In the genomic region with DNA sequence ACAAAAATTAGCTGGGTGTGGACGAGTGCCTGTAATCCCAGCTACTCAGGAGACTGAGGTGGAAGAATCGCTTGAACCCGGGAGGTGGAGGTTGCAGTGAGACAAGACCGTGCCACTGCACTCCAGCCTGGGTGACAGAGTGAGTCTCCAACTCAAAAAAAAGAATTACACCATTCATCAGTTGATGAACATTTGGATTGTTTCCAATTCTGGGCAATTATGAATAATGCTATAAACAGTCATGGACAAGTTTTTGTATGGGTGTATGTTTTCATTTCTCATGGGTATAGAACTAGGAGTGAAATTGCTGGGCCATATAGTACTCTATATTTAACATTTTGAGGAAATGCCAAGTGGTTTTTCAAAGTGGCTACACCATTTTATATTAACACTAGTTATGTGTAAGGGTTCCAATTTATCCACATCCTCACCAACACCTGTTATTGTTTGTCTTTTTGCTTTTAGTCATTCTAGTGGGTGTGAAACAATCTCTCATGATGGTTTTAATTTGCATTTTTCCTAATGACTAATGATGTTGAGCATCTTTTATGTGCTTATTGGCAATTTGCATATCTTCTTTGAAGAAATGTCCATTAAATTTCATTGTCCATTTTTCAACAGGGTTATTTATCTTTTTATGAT, we compare ENCODE assay signal across 1 cellular context.
TF ChIP-seq lines count a peak whose summit lies in the region.

No MANE protein-coding gene starts in this region.

TF ChIP-seq in A549, 52 proteins besides CTCF, POLR2A, EP300 and RAD21 (continued from another document):
- no peak for TF ChIP-seq USF2 (IDR thresholded peaks at IDR 0.05)
- no peak for TF ChIP-seq NPAS2 (CRISPR knock-in tag; IDR thresholded peaks at IDR 0.05; ENCODE audit: borderline replicate concordance)
- TF ChIP-seq SMC3 (IDR thresholded peaks at IDR 0.05) = no peak
- TF ChIP-seq FOXS1 (CRISPR knock-in tag; IDR thresholded peaks at IDR 0.05) = no peak
- TF ChIP-seq HOXB13 (CRISPR knock-in tag; IDR thresholded peaks at IDR 0.05; ENCODE audit: low read depth) = no peak
- TF ChIP-seq, protein P1, sequence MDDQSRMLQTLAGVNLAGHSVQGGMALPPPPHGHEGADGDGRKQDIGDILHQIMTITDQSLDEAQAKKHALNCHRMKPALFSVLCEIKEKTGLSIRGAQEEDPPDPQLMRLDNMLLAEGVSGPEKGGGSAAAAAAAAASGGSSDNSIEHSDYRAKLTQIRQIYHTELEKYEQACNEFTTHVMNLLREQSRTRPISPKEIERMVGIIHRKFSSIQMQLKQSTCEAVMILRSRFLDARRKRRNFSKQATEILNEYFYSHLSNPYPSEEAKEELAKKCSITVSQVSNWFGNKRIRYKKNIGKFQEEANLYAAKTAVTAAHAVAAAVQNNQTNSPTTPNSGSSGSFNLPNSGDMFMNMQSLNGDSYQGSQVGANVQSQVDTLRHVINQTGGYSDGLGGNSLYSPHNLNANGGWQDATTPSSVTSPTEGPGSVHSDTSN (IDR thresholded peaks at IDR 0.05) = no peak
- no peak for TF ChIP-seq MAZ (IDR thresholded peaks at IDR 0.05; ENCODE audit: borderline replicate concordance, low read depth, low read length)
